In the genomic region with DNA sequence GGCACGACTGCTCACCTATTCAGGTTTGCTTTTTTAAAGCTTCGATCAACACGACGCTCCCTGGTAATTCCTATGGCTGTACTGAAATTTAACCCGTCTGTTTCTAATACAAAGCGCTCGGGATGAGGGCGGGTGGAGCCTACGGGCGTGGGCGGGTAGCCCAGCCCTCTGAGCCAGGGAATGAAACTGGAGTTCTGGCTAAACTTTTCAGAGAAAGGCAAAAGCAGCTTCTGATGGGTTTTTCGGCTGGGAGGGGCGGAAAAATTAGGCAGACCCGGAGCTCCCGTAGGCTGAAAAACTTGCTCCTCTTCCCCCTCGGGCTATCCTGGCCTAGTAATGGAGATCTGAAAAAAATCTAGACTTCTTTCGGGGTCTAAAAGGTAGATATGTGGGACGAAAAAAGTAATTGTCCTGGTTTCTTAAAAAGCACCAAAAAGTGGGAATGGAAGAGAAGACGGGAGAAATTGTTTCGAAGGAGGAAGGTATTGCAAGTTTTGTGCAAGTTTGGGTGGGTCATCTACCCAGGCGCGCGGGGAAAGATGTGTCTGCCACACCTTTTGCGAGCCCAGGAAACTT, we compare ENCODE assay signal across 16 cellular contexts. TPM values are rescaled to one million over a fixed set of nuclear protein-coding genes. Genes with fewer than 3 reads are reported as not detected.
DNase-seq lines count a peak whose midpoint lies in the region; ATAC-seq, FAIRE-seq and TF ChIP-seq lines count a peak whose summit lies in the region.
"Had no signal": no experiment of that assay in that cellular context is flagged by ENCODE, and none has a peak within 500 bp of the region (broad histone marks: within the 10 kb centered on the region; RNA-seq: fewer than 3 reads in every experiment).

No MANE protein-coding gene starts in this region.

- CTCF ChIA-PET in mammary epithelial cell (lab: Charles Lee; ENCODE audit: low non-redundant PET) = no interaction called here

- 20% methylated on average over 14 of the region's 24 CpGs for WGBS in mammary epithelial cell (ENCODE audit: low coverage, missing lambda C conversion rate)

- FAIRE-seq in frontal cortex (lab: Jason Lieb, UNC) = no peak

- no peak for DNase-seq in breast epithelium (ENCODE audit: low spot score in 2 of 2)
- no peak for DNase-seq in mammary epithelial cell
- peak; percentile 30 for DNase-seq in dermis blood vessel endothelial cell
- peak; percentile 47 to 62 for DNase-seq in left colon
- no peak for DNase-seq in thoracic aorta (ENCODE audit: low spot score)
- no peak for DNase-seq in frontal cortex (ENCODE audit: low spot score in 2 of 2)
- DNase-seq in osteocyte (ENCODE audit: extremely low spot score, unreplicated experiment) = no peak
- DNase-seq: activated naive CD8-positive, alpha-beta T cell treated with anti-CD3 and anti-CD28 coated beads for 36 hours; DND-41; effector memory CD8-positive, alpha-beta T cell; NCI-H1930; T-helper 17 cell had no signal

- dilution Hi-C loops in mammary epithelial cell (cut with HindIII; ENCODE audit: low sequenced_read_pairs) = loop anchor here (10.0 kb wide), 1 partner anchor 50 kb away; no protein-coding TSS in a partner anchor

- H3K4me1 Mint-ChIP-seq in osteocyte (ENCODE audit: unreplicated experiment) = peaks cover 6% of the 10 kb centered on the region

- H3K4me1 ChIP-seq in breast epithelium (peaks cover 0 to 9% of the 10 kb centered on the region in 2 donors), mammary epithelial cell (ENCODE audit: insufficient read depth, low read length) (peaks cover 15% of the 10 kb centered on the region), thoracic aorta (ENCODE audit: control insufficient read depth in 1 of 2, low read depth in 2 of 2) (peaks cover 20 to 21% of the 10 kb centered on the region in 2 donors)

- H3K9ac ChIP-seq in mammary epithelial cell (ENCODE audit: insufficient read depth, low read length) = no peak overlapping the region

- no peak for TF ChIP-seq CTCF in breast epithelium (IDR thresholded peaks at IDR 0.05)
- TF ChIP-seq CTCF in mammary epithelial cell (conservative IDR thresholded peaks at IDR 0.05 in 1 of 2, IDR thresholded peaks at IDR 0.05 in 1 of 2; ENCODE audit: extremely low read depth in 1 of 2, insufficient read depth in 1 of 2, low read depth in 1 of 2, low read length in 2 of 2) = no peak
- TF ChIP-seq CTCF in thoracic aorta (IDR thresholded peaks at IDR 0.05) = no peak
- TF ChIP-seq CTCF in osteocyte (IDR thresholded peaks at IDR 0.05) = no peak

- H3K36me3 ChIP-seq in breast epithelium (no peaks in the 10 kb centered on the region), mammary epithelial cell (ENCODE audit: insufficient read depth, low read length) (no peaks in the 10 kb centered on the region), thoracic aorta (no peaks in the 10 kb centered on the region)

- no peaks in the 10 kb centered on the region for H4K20me1 ChIP-seq in mammary epithelial cell (ENCODE audit: insufficient read depth, low read length)

- H3K4me3 Mint-ChIP-seq in osteocyte (ENCODE audit: unreplicated experiment) = no peak overlapping the region
- H3K4me3 Mint-ChIP-seq: T-helper 17 cell had no signal

- H3K9me3 ChIP-seq in breast epithelium = no peaks in the 10 kb centered on the region
- H3K9me3 ChIP-seq in mammary epithelial cell (replicated peaks; ENCODE audit: insufficient read depth, low read length) = no peaks in the 10 kb centered on the region
- no peaks in the 10 kb centered on the region for H3K9me3 ChIP-seq in thoracic aorta

- no peaks in the 10 kb centered on the region for H3K9me3 Mint-ChIP-seq in osteocyte (ENCODE audit: unreplicated experiment)
- H3K9me3 Mint-ChIP-seq: activated naive CD8-positive, alpha-beta T cell treated with anti-CD3 and anti-CD28 coated beads for 36 hours; effector memory CD8-positive, alpha-beta T cell had no signal

- no peak overlapping the region for H3K4me2 ChIP-seq in mammary epithelial cell (ENCODE audit: insufficient read depth, low read depth, low read length)

- peak; percentile 45 for ATAC-seq in left colon
- ATAC-seq in thoracic aorta (ENCODE audit: insufficient number of reproducible peaks, low FRiP score, low read depth) = no peak
- ATAC-seq in GM21723 (IDR thresholded peaks at IDR 0.05; ENCODE audit: unreplicated experiment) = no peak
- ATAC-seq: effector memory CD8-positive, alpha-beta T cell; left lobe of liver; sciatic nerve; T-helper 17 cell had no signal

- BruUV-seq in mammary epithelial cell (replicated peaks; lab: Mats Ljungman, UMichigan) = no TSS peak

- H3K4me3 ChIP-seq in breast epithelium = peak overlapping the region; percentile 9 to 48 (median 20)
- no peak overlapping the region for H3K4me3 ChIP-seq in mammary epithelial cell (replicated peaks in 1 of 3; ENCODE audit: insufficient read depth in 1 of 3, low read depth in 2 of 3, low read length in 3 of 3)
- peak overlapping the region; percentile 53 for H3K4me3 ChIP-seq in thoracic aorta

- H3K27me3 ChIP-seq in breast epithelium = peaks cover 0 to 94% of the 10 kb centered on the region in 2 donors
- peaks cover 63% of the 10 kb centered on the region for H3K27me3 ChIP-seq in mammary epithelial cell (ENCODE audit: insufficient read depth, low read length)
- peaks cover 10% of the 10 kb centered on the region for H3K27me3 ChIP-seq in thoracic aorta (replicated peaks; ENCODE audit: insufficient read depth)

- H3K27ac ChIP-seq in breast epithelium (no peak overlapping the region), mammary epithelial cell (ENCODE audit: insufficient read depth, low read depth, low read length) (no peak overlapping the region), thoracic aorta (no peak overlapping the region)
- H3K27ac ChIP-seq: 22Rv1 had no signal

- no peaks in the 10 kb centered on the region for H3K36me3 Mint-ChIP-seq in osteocyte (ENCODE audit: unreplicated experiment)
- H3K36me3 Mint-ChIP-seq: activated naive CD8-positive, alpha-beta T cell treated with anti-CD3 and anti-CD28 coated beads for 36 hours had no signal

- no peaks in the 10 kb centered on the region for H3K79me2 ChIP-seq in mammary epithelial cell (ENCODE audit: insufficient read depth, low read length)

- TF ChIP-seq POLR2A in breast epithelium (IDR thresholded peaks at IDR 0.05) = no peak

- H2AFZ ChIP-seq in mammary epithelial cell (ENCODE audit: low read depth, low read length) = no peak overlapping the region

- in situ Hi-C loops in mammary epithelial cell (cut with MboI; ENCODE audit: low sequenced_read_pairs in 2 of 2) = no loop called here

- no peak overlapping the region for H3K27ac Mint-ChIP-seq in osteocyte (ENCODE audit: unreplicated experiment)
- H3K27ac Mint-ChIP-seq: activated naive CD8-positive, alpha-beta T cell treated with anti-CD3 and anti-CD28 coated beads for 36 hours; effector memory CD8-positive, alpha-beta T cell; T-helper 17 cell had no signal

- peaks cover 19% of the 10 kb centered on the region for H3K27me3 Mint-ChIP-seq in osteocyte (ENCODE audit: unreplicated experiment)

- intact Hi-C loops in breast epithelium (cut with DNase I; ENCODE audit: low total_unique reads) (no loop called here), mammary epithelial cell (cut with micrococcal nuclease) (loop anchor here (5.0 kb wide), 1 partner anchor 348 kb away; no protein-coding TSS in a partner anchor), left colon (cut with DNase I, micrococcal nuclease) (no loop called here)

RNA-seq across cellular contexts. Expression of a gene that starts 7.4 kb away (rescaled TPM):
- total RNA-seq in breast epithelium (1 to 10 TPM; 4.1 to 5.6 (median 4.9) TPM), mammary epithelial cell (not detected), dermis blood vessel endothelial cell (7.9 and 16.0 TPM in 2 replicates), left colon (10 to 100 TPM; 51.1 to 53.6 TPM), thoracic aorta (1 to 10 TPM; 2.7 to 3.6 TPM), frontal cortex (under 0.01 TPM), osteocyte (not detected in 2 replicates)
- not detected for polyA plus RNA-seq in mammary epithelial cell
- polyA minus RNA-seq in mammary epithelial cell = not detected
- total RNA-seq: T-helper 17 cell had no signal

Comparison
In these comparisons a context has a peak if more than half of its experiments do, and no peak if none do; other contexts are left out.
1. H3K4me3 ChIP-seq: peak in breast epithelium (3 of 3) and thoracic aorta (single experiment); none in mammary epithelial cell (0 of 3).
2. DNase-seq: peak in dermis blood vessel endothelial cell (single experiment) and left colon (2 of 2); none in breast epithelium (0 of 2), mammary epithelial cell (single experiment), thoracic aorta (single experiment), frontal cortex (0 of 2) and osteocyte (single experiment).